ENCODE assay signal across 1 cellular context in the genomic region with DNA sequence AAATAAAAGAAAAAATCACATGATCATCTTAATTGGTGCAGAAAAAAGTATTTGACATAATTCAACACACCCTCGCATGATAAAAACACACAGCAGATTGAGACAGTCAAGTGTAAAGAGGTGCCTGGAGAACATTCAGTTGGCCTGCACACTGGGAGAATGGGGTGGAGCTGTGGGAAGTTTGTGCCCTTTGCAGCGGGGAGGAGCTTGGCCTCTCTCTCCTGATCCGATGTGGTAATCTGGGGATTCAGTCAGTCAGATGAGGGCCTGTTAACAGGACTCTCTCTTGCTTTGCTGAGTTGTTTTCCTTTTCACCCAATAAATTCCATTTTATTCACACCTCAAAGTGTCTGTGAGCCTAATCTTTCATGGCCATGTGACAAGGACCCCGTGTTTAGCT.
TF ChIP-seq lines count a peak whose summit lies in the region.

No MANE protein-coding gene starts in this region.

TF ChIP-seq in WTC11, 78 proteins besides CTCF, POLR2A, EP300 and RAD21 (continued from another document):
- TF ChIP-seq, protein P1, sequence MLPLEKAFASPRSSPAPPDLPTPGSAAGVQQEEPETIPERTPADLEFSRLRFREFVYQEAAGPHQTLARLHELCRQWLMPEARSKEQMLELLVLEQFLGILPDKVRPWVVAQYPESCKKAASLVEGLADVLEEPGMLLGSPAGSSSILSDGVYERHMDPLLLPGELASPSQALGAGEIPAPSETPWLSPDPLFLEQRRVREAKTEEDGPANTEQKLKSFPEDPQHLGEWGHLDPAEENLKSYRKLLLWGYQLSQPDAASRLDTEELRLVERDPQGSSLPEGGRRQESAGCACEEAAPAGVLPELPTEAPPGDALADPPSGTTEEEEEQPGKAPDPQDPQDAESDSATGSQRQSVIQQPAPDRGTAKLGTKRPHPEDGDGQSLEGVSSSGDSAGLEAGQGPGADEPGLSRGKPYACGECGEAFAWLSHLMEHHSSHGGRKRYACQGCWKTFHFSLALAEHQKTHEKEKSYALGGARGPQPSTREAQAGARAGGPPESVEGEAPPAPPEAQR (CRISPR knock-in tag; IDR thresholded peaks at IDR 0.05), result no peak
- TF ChIP-seq, protein P2, sequence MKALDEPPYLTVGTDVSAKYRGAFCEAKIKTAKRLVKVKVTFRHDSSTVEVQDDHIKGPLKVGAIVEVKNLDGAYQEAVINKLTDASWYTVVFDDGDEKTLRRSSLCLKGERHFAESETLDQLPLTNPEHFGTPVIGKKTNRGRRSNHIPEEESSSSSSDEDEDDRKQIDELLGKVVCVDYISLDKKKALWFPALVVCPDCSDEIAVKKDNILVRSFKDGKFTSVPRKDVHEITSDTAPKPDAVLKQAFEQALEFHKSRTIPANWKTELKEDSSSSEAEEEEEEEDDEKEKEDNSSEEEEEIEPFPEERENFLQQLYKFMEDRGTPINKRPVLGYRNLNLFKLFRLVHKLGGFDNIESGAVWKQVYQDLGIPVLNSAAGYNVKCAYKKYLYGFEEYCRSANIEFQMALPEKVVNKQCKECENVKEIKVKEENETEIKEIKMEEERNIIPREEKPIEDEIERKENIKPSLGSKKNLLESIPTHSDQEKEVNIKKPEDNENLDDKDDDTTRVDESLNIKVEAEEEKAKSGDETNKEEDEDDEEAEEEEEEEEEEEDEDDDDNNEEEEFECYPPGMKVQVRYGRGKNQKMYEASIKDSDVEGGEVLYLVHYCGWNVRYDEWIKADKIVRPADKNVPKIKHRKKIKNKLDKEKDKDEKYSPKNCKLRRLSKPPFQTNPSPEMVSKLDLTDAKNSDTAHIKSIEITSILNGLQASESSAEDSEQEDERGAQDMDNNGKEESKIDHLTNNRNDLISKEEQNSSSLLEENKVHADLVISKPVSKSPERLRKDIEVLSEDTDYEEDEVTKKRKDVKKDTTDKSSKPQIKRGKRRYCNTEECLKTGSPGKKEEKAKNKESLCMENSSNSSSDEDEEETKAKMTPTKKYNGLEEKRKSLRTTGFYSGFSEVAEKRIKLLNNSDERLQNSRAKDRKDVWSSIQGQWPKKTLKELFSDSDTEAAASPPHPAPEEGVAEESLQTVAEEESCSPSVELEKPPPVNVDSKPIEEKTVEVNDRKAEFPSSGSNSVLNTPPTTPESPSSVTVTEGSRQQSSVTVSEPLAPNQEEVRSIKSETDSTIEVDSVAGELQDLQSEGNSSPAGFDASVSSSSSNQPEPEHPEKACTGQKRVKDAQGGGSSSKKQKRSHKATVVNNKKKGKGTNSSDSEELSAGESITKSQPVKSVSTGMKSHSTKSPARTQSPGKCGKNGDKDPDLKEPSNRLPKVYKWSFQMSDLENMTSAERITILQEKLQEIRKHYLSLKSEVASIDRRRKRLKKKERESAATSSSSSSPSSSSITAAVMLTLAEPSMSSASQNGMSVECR (CRISPR knock-in tag; IDR thresholded peaks at IDR 0.05; ENCODE audit: borderline replicate concordance), result no peak
- TF ChIP-seq JAZF1 (CRISPR knock-in tag; IDR thresholded peaks at IDR 0.05), result no peak
- TF ChIP-seq FOXJ3 (CRISPR knock-in tag; IDR thresholded peaks at IDR 0.05; ENCODE audit: borderline replicate concordance), result no peak
